In genomic region chr11:5808500-5809121, GRCh38 we compare ENCODE assay signal across 8 cellular contexts. TPM values are rescaled to one million over a fixed set of nuclear protein-coding genes. Genes with fewer than 3 reads are reported as not detected.
DNase-seq lines count a peak whose midpoint lies in the region; ATAC-seq and TF ChIP-seq lines count a peak whose summit lies in the region.

OR52N2 (plus strand) TSS chr11:5808924; CDS start chr11:5820336, 11,412 bp downstream.

- H3K27me3 ChIP-seq in adrenal gland (peaks cover 7% of the 10 kb centered on the region), right cardiac atrium (ENCODE audit: control insufficient read depth, insufficient read depth) (no peaks in the 10 kb centered on the region), rectal smooth muscle tissue (ENCODE audit: control insufficient read depth, insufficient read depth, low read length) (no peaks in the 10 kb centered on the region), aorta (ENCODE audit: control insufficient read depth in 1 of 2, insufficient read depth in 2 of 2, low read length in 1 of 2) (no peaks in the 10 kb centered on the region)

- no peaks in the 10 kb centered on the region for H3K36me3 ChIP-seq in adrenal gland (replicated peaks in 1 of 2)
- H3K36me3 ChIP-seq in rectal smooth muscle tissue (ENCODE audit: control insufficient read depth, insufficient read depth, low read length): no peaks in the 10 kb centered on the region
- no peaks in the 10 kb centered on the region for H3K36me3 ChIP-seq in aorta (ENCODE audit: control insufficient read depth in 1 of 2, insufficient read depth in 2 of 2, low read length in 1 of 2)

- H3K4me3 ChIP-seq in Jurkat, Clone E6-1 (ENCODE audit: low read length): peak within 1 kb of the TSS; percentile 55
- peak within 1 kb of the TSS in 2 of 4 donors; percentile 21 to 59 for H3K4me3 ChIP-seq in adrenal gland
- H3K4me3 ChIP-seq in right cardiac atrium (ENCODE audit: low read length): peak within 1 kb of the TSS; percentile 57
- H3K4me3 ChIP-seq in rectal smooth muscle tissue (ENCODE audit: low read length): peak within 1 kb of the TSS; percentile 56
- peak within 1 kb of the TSS in 1 of 2 donors; percentile 18 for H3K4me3 ChIP-seq in aorta (ENCODE audit: low read length in 2 of 2)

- H3K9me3 ChIP-seq in adrenal gland (replicated peaks in 1 of 3) (no peaks in the 10 kb centered on the region), right cardiac atrium (ENCODE audit: control insufficient read depth, low read length) (no peaks in the 10 kb centered on the region), aorta (ENCODE audit: control insufficient read depth, low read length) (peaks cover 3% of the 10 kb centered on the region)

- in situ Hi-C loops in G401 (cut with HindIII; ENCODE audit: low sequenced_read_pairs): no loop called here

- H3K4me1 ChIP-seq in adrenal gland (replicated peaks in 1 of 2) (no peaks in the 10 kb centered on the region), right cardiac atrium (ENCODE audit: control insufficient read depth, insufficient read depth, low read length) (no peaks in the 10 kb centered on the region), rectal smooth muscle tissue (ENCODE audit: control insufficient read depth, insufficient read depth, low read length) (no peaks in the 10 kb centered on the region), aorta (ENCODE audit: control insufficient read depth in 1 of 2, insufficient read depth in 2 of 2, low read length in 2 of 2) (no peaks in the 10 kb centered on the region)

- WGBS in adrenal gland, 4 donors: 7 to 19% (median 14%) methylated on average over 22 to 24 of the region's 24 CpGs
- 6% methylated on average over 24 of the region's 24 CpGs for WGBS in right cardiac atrium
- 6 to 7% methylated on average over 24 of the region's 24 CpGs for WGBS in aorta, 2 donors

- TF ChIP-seq CTCF in adrenal gland (IDR thresholded peaks at IDR 0.05): peak; percentile 75 to 91 (median 82)

- no peak for TF ChIP-seq POLR2A in adrenal gland (IDR thresholded peaks at IDR 0.05)

- DNase-seq in G401 (ENCODE audit: low spot score) (peak; percentile 83), SKM-1 treated with dmso at 0.1 percent for 144 hours (lab: John Stamatoyannopoulos, UW; ENCODE audit: unreplicated experiment) (peak; percentile 58), adrenal gland (peak; percentile 59 to 87 (median 75)), right cardiac atrium (peak; percentile 65 to 82 (median 73)), aorta (peak; percentile 79 to 80)
- DNase-seq in Jurkat, Clone E6-1 (ENCODE audit: low read depth, low spot score): peak; percentile 60

- H3K27ac ChIP-seq in adrenal gland (no peak within 1 kb of the TSS), right cardiac atrium (ENCODE audit: low read length) (no peak within 1 kb of the TSS), rectal smooth muscle tissue (ENCODE audit: low read depth, low read length) (no peak within 1 kb of the TSS), aorta (ENCODE audit: low read depth in 1 of 2, low read length in 2 of 2) (no peak within 1 kb of the TSS)

- H3K9ac ChIP-seq in rectal smooth muscle tissue (ENCODE audit: low read length): no peak within 1 kb of the TSS

- intact Hi-C loops in adrenal gland (cut with DNase I) (loop anchor here (5.0 to 10.0 kb wide), 4 partner anchors 214 to 686 kb away; partner anchors contain the start of gene TRIM6 (in 1 of the 2)), right cardiac atrium (cut with DNase I) (loop anchor here in 3 of 4 donors (2.0 to 10.0 kb wide), 5 partner anchors 204 to 686 kb away; no protein-coding TSS in a partner anchor), aorta (cut with DNase I) (loop anchor here (5.0 to 10.0 kb wide), 4 partner anchors 206 to 684 kb away; no protein-coding TSS in a partner anchor)

- ATAC-seq in GM21723 (IDR thresholded peaks at IDR 0.05; ENCODE audit: unreplicated experiment) (peak; percentile 94), right cardiac atrium (peak; percentile 92 to 94), aorta (ENCODE audit: low FRiP score) (peak; percentile 93)

RNA-seq across cellular contexts. Expression of gene OR52N2, which starts in this region (rescaled TPM):
- total RNA-seq in G401 (2014; rRNA removed; shearing (Covaris generic)): not detected in 2 replicates
- polyA plus RNA-seq in Jurkat, Clone E6-1 (2012; ENCODE audit: insufficient read depth, insufficient read length): not detected
- total RNA-seq in adrenal gland (not detected), right cardiac atrium (not detected), aorta (not detected)
- polyA plus RNA-seq in adrenal gland (not detected), right cardiac atrium (not detected), aorta (under 1 TPM in 1 of 2 donors, not detected in 1; 0.13 TPM)

Comparison
In these comparisons a context has a peak if more than half of its experiments do, and no peak if none do; other contexts are left out.
1. Peak in DNase-seq in G401; RNA of the gene not detected or under 1 TPM.
2. Peak in DNase-seq in adrenal gland; RNA of the gene not detected or under 1 TPM.
3. Peak in DNase-seq, ATAC-seq and H3K4me3 ChIP-seq in right cardiac atrium; RNA of the gene not detected or under 1 TPM.
4. Peak in DNase-seq and ATAC-seq in aorta; RNA of the gene not detected or under 1 TPM.